ENCODE assay signal across 1 cellular context in the genomic region with DNA sequence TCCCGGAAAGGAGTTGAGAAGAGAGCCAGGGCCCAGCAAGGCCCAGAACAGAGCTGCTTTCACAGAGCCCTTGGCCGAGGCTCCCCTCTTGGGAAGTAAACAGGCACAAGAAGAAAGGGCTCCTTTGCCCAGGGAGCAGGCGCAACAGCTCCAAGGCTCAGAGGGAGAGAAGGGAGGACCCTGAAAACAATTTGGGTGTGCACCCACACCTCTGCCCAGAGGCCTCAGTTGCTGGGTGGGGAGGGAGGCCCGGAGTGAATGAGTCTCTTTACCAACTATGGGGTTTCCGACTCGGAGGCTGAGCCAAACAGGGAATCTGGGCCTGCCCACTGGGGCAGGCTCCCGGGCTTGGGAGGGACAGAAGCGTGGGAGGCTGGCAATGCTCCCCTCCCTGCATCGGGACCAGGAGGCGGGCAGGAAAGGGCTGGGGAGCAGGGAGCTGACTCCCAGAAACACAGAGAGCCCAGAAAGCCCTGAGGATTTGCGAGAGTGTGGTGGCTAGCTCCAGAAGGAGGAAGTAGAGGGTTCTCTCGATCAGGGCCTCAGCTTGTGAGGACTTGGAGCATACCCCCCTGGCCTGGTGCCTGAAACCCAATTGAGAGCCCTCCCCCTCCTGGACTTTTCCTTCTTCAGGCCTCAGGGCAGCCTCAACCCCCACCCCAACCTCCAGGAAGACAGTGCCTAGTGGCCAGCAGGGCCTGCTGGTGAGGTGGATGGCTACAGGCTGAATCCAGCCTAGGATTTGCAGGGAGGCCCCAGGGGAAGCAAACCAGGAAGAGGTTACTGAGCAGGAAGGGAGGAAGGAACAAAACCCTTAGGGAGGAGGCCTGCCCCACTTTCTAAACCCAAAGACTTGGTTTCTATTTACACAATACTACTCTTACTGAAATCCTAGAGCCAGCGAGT.
TF ChIP-seq lines count a peak whose summit lies in the region.

No MANE protein-coding gene starts in this region.

TF ChIP-seq in HepG2, 621 proteins besides CTCF, POLR2A, EP300 and RAD21:
- no peak for TF ChIP-seq ZNF607 (CRISPR knock-in tag; IDR thresholded peaks at IDR 0.05; ENCODE audit: borderline replicate concordance)
- TF ChIP-seq ZNF407 (CRISPR knock-in tag; IDR thresholded peaks at IDR 0.05; ENCODE audit: not compliant biosample characterization) = no peak
- no peak for TF ChIP-seq CHD4 (IDR thresholded peaks at IDR 0.05; ENCODE audit: borderline replicate concordance, low read length)
